In genomic region chr1:158075078-158075477, GRCh38 we compare ENCODE assay signal across 18 cellular contexts.
"Had no signal": no experiment of that assay in that cellular context is flagged by ENCODE, and none has a peak within 500 bp of the region (broad histone marks: within the 10 kb centered on the region; RNA-seq: fewer than 3 reads in every experiment).

No MANE protein-coding gene starts in this region.

- DNase-seq: activated CD4-positive, alpha-beta T cell treated with anti-CD3 and anti-CD28 coated beads, Interleukin-2, amount 10 ng/mL, durations not matched to agents 24 days and 14 days; activated CD8-positive, alpha-beta T cell treated with anti-CD3 and anti-CD28 coated beads, Interleukin-2, amount 10 ng/mL, durations not matched to agents 7 days and 5 days; activated naive CD4-positive, alpha-beta T cell treated with anti-CD3 and anti-CD28 coated beads, Interleukin-2, amount 50 U/mL, for 16 hours; activated T-cell treated with anti-CD3 and anti-CD28 coated beads, Interleukin-2, amount 50 U/mL, for 24 hours; effector CD4-positive, alpha-beta T cell; gastrocnemius medialis; head of caudate nucleus; left ventricle myocardium inferior; mucosa of descending colon; naive thymus-derived CD4-positive, alpha-beta T cell; pancreas; stimulated activated CD4-positive, alpha-beta T cell treated with anti-CD3 and anti-CD28 coated beads, Interleukin-2, amount 100 ng/mL, for 24 hours; stimulated activated naive CD4-positive, alpha-beta T cell treated with Interleukin-2 at 50 U/mL for 16 hours; T-helper 1 cell; T1000; tibial artery had no signal

- H3K36me3 ChIP-seq: breast epithelium, gastrocnemius medialis, pancreas had no signal

- H3K9me3 ChIP-seq: ascending aorta, breast epithelium, gastrocnemius medialis, left ventricle myocardium inferior, mucosa of descending colon, pancreas, tibial artery had no signal

- H3K4me1 ChIP-seq: gastrocnemius medialis, pancreas had no signal

- H3K27me3 ChIP-seq: ascending aorta, breast epithelium, gastrocnemius medialis, pancreas, tibial artery had no signal

- H3K4me3 ChIP-seq: ascending aorta, breast epithelium, gastrocnemius medialis, left ventricle myocardium inferior, mucosa of descending colon, pancreas, tibial artery had no signal

- H3K27ac ChIP-seq: gastrocnemius medialis, left ventricle myocardium inferior, pancreas, tibial artery had no signal
